In genomic region chr19:46115396-46116109, GRCh38 we compare ENCODE assay signal across 9 cellular contexts. TPM values are rescaled to one million over a fixed set of nuclear protein-coding genes. Genes with fewer than 3 reads are reported as not detected.
DNase-seq lines count a peak whose midpoint lies in the region; ATAC-seq, FAIRE-seq and TF ChIP-seq lines count a peak whose summit lies in the region.
"Had no signal": no experiment of that assay in that cellular context is flagged by ENCODE, and none has a peak within 500 bp of the region (broad histone marks: within the 10 kb centered on the region; RNA-seq: fewer than 3 reads in every experiment).

No MANE protein-coding gene starts in this region.

- dilution Hi-C loops in keratinocyte (cut with MboI; ENCODE audit: extremely low pct_ligation_motif_present, low sequenced_read_pairs): no loop called here

- POLR2A ChIA-PET in BJ (lab: Charles Lee): no interaction called here

- ATAC-seq in HG02870 (IDR thresholded peaks at IDR 0.05; ENCODE audit: unreplicated experiment) (peak; percentile 84), GM18909 (IDR thresholded peaks at IDR 0.05; ENCODE audit: poor library complexity, unreplicated experiment) (no peak)

- peak overlapping the region; percentile 89 for H3K4me2 ChIP-seq in keratinocyte (ENCODE audit: control insufficient read depth, extremely low read depth, insufficient read depth, low read depth, low read length)

- H3K4me1 Mint-ChIP-seq in progenitor cell of endocrine pancreas (ENCODE audit: low read depth): peaks cover 7% of the 10 kb centered on the region

- FAIRE-seq in keratinocyte (lab: Jason Lieb, UNC): peak; percentile 99

- no peaks in the 10 kb centered on the region for H3K9me3 ChIP-seq in keratinocyte (ENCODE audit: control insufficient read depth, low read depth, low read length)

- H3K9me1 ChIP-seq in keratinocyte (ENCODE audit: control insufficient read depth, extremely low read depth, insufficient read depth, low read length): no peaks in the 10 kb centered on the region

- no peaks in the 10 kb centered on the region for H3K36me3 Mint-ChIP-seq in progenitor cell of endocrine pancreas (ENCODE audit: insufficient read depth)
- H3K36me3 Mint-ChIP-seq: activated naive CD4-positive, alpha-beta T cell treated with anti-CD3 and anti-CD28 coated beads, Interleukin-2, amount 50 U/mL, for 24 hours had no signal

- peaks cover 4% of the 10 kb centered on the region for H3K27me3 Mint-ChIP-seq in progenitor cell of endocrine pancreas

- H2AFZ ChIP-seq in keratinocyte (ENCODE audit: control insufficient read depth, low read length): no peak overlapping the region

- H3K4me1 ChIP-seq in keratinocyte (ENCODE audit: control insufficient read depth, extremely low read depth, insufficient read depth, low read length): peaks cover 47% of the 10 kb centered on the region

- H3K9ac ChIP-seq in keratinocyte (ENCODE audit: control insufficient read depth, extremely low read depth, insufficient read depth, low read length): peak overlapping the region; percentile 75

- no peak for TF ChIP-seq CTCF in BJ (IDR thresholded peaks at IDR 0.05; ENCODE audit: insufficient read depth, low read depth, low read length)
- no peak for TF ChIP-seq CTCF in keratinocyte (optimal IDR thresholded peaks at IDR 0.05 in 1 of 3, IDR thresholded peaks at IDR 0.05 in 1 of 3, conservative IDR thresholded peaks at IDR 0.05 in 1 of 3; ENCODE audit: extremely low read depth in 1 of 3, insufficient read depth in 2 of 3, low read length in 3 of 3)
- TF ChIP-seq CTCF in progenitor cell of endocrine pancreas (IDR thresholded peaks at IDR 0.05; ENCODE audit: unreplicated experiment): no peak

- peaks cover 3% of the 10 kb centered on the region for H3K9me3 Mint-ChIP-seq in progenitor cell of endocrine pancreas (ENCODE audit: low read depth)
- H3K9me3 Mint-ChIP-seq: activated naive CD4-positive, alpha-beta T cell treated with anti-CD3 and anti-CD28 coated beads, Interleukin-2, amount 50 U/mL, for 24 hours had no signal

- peak overlapping the region; percentile 92 for H3K27ac ChIP-seq in keratinocyte (ENCODE audit: control insufficient read depth, insufficient read depth, low read length)

- H3K36me3 ChIP-seq in BJ (ENCODE audit: control insufficient read depth, insufficient read depth, low read length) (no peaks in the 10 kb centered on the region), keratinocyte (ENCODE audit: control insufficient read depth in 2 of 2, extremely low read depth in 1 of 2, insufficient read depth in 2 of 2, low read length in 2 of 2) (peaks cover 0 to 6% of the 10 kb centered on the region in 2 experiments)

- no peak overlapping the region for H3K4me3 ChIP-seq in BJ (ENCODE audit: low read depth, low read length)
- peak overlapping the region; percentile 13 to 44 (median 38) for H3K4me3 ChIP-seq in keratinocyte (ENCODE audit: control insufficient read depth in 2 of 3, extremely low read depth in 1 of 3, insufficient read depth in 2 of 3, low read depth in 1 of 3, low read length in 3 of 3)

- CTCF ChIA-PET in BJ (lab: Yijun Ruan, JAX): interaction anchor here (0.6 to 2.1 kb wide), 2 partner anchors 27 to 74 kb away, joined by 3 to 8 read pairs; no protein-coding TSS in a partner anchor

- no peaks in the 10 kb centered on the region for H3K79me2 ChIP-seq in keratinocyte (ENCODE audit: control insufficient read depth, insufficient read depth, low read length)

- H3K27ac Mint-ChIP-seq in progenitor cell of endocrine pancreas: no peak overlapping the region
- H3K27ac Mint-ChIP-seq: activated naive CD4-positive, alpha-beta T cell treated with anti-CD3 and anti-CD28 coated beads, Interleukin-2, amount 50 U/mL, for 24 hours had no signal

- DNase-seq in BJ (ENCODE audit: low read depth) (peak; percentile 28), keratinocyte (ENCODE audit: low read depth, low spot score) (no peak), cortex of kidney (lab: John Stamatoyannopoulos, UW) (no peak), progenitor cell of endocrine pancreas (ENCODE audit: low spot score, unreplicated experiment) (no peak), DMS114 treated with DMSO at 0.1 percent for 48 hours (lab: John Stamatoyannopoulos, UW; ENCODE audit: unreplicated experiment) (no peak)
- DNase-seq in activated CD8-positive, alpha-beta memory T cell treated with anti-CD3 and anti-CD28 coated beads for 48 hours (ENCODE audit: low read depth in 2 of 3, low spot score in 2 of 3): peak in 2 of 3 experiments; percentile 36

- no peak overlapping the region for H3K4me3 Mint-ChIP-seq in progenitor cell of endocrine pancreas (ENCODE audit: low read depth)
- H3K4me3 Mint-ChIP-seq: activated naive CD4-positive, alpha-beta T cell treated with anti-CD3 and anti-CD28 coated beads, Interleukin-2, amount 50 U/mL, for 24 hours had no signal

- H4K20me1 ChIP-seq in keratinocyte (ENCODE audit: control insufficient read depth, extremely low read depth, insufficient read depth, low read length): no peaks in the 10 kb centered on the region

- H3K27me3 ChIP-seq in BJ (ENCODE audit: control insufficient read depth, insufficient read depth, low read length) (peaks cover 11% of the 10 kb centered on the region), keratinocyte (ENCODE audit: control insufficient read depth, extremely low read depth, insufficient read depth, low read length) (no peaks in the 10 kb centered on the region)

RNA-seq across cellular contexts. Expression of gene IGFL3, which starts 8.9 kb away (rescaled TPM):
- polyA plus RNA-seq in BJ (2011; rRNA removed) (not detected in 2 replicates), keratinocyte (236 to 560 TPM (median 344 TPM) in 3 replicates)
- not detected in 2 replicates for polyA minus RNA-seq in BJ (2011; rRNA and poly(A)+ RNA removed)
- 68.4 TPM for polyA plus RNA-seq in keratinocyte (2011; ENCODE audit: low read depth)
- polyA plus RNA-seq in keratinocyte (2011; cell fraction: cytosol; rRNA removed): 359 and 390 TPM in 2 replicates
- polyA plus RNA-seq in keratinocyte (2011; cell fraction: nucleus; rRNA removed): 419 and 530 TPM in 2 replicates
- 207 and 288 TPM in 2 replicates for polyA plus RNA-seq in keratinocyte (2012; ENCODE audit: low replicate concordance)
- 145 to 324 TPM (median 146 TPM) in 3 replicates for polyA minus RNA-seq in keratinocyte
- polyA minus RNA-seq in keratinocyte (2011; cell fraction: cytosol; rRNA and poly(A)+ RNA removed): 164 TPM
- 170 and 212 TPM in 2 replicates for polyA minus RNA-seq in keratinocyte (2011; cell fraction: nucleus; rRNA and poly(A)+ RNA removed)
- not detected in 2 replicates for total RNA-seq in progenitor cell of endocrine pancreas

RNA-seq across cellular contexts. Expression of gene IGFL2, which starts 32.5 kb away (rescaled TPM):
- polyA plus RNA-seq in BJ (2011; rRNA removed) (not detected in 2 replicates), keratinocyte (2.9 to 16.2 TPM (median 7.1 TPM) in 3 replicates)
- polyA minus RNA-seq in BJ (2011; rRNA and poly(A)+ RNA removed): not detected in 2 replicates
- polyA plus RNA-seq in keratinocyte (2011; ENCODE audit: low read depth): 17.9 TPM
- polyA plus RNA-seq in keratinocyte (2011; cell fraction: cytosol; rRNA removed): 5.8 and 6.2 TPM in 2 replicates
- polyA plus RNA-seq in keratinocyte (2011; cell fraction: nucleus; rRNA removed): 2.6 and 5.8 TPM in 2 replicates
- 3.2 and 59.5 TPM in 2 replicates for polyA plus RNA-seq in keratinocyte (2012; ENCODE audit: low replicate concordance)
- polyA minus RNA-seq in keratinocyte: 4.1 to 10.4 TPM (median 7.2 TPM) in 3 replicates
- 7.9 TPM for polyA minus RNA-seq in keratinocyte (2011; cell fraction: cytosol; rRNA and poly(A)+ RNA removed)
- polyA minus RNA-seq in keratinocyte (2011; cell fraction: nucleus; rRNA and poly(A)+ RNA removed): 4.3 and 4.7 TPM in 2 replicates
- total RNA-seq in progenitor cell of endocrine pancreas: not detected in 2 replicates

Comparison
In these comparisons a context has a peak if more than half of its experiments do, and no peak if none do; other contexts are left out.
1. DNase-seq: peak in BJ (single experiment) and activated CD8-positive, alpha-beta memory T cell treated with anti-CD3 and anti-CD28 coated beads for 48 hours (2 of 3); none in keratinocyte (single experiment), cortex of kidney (single experiment), progenitor cell of endocrine pancreas (single experiment) and DMS114 treated with DMSO at 0.1 percent for 48 hours (single experiment).
2. RNA of gene IGFL3, which starts 8.9 kb away (polyA plus RNA-seq): 68.4 to 560 TPM in keratinocyte; not detected in BJ; every median in the first group is over 10 times any median in the second.